8 cellular contexts compared by ENCODE assay signal in genomic region chr22:50247748-50248147, GRCh38. TPM values are rescaled to one million over a fixed set of nuclear protein-coding genes. Genes with fewer than 3 reads are reported as not detected.
A peak's percentile ranks its signal among the peaks of the same experiment; 100 is the strongest.
DNase-seq lines count a peak whose midpoint lies in the region; ATAC-seq, FAIRE-seq and TF ChIP-seq lines count a peak whose summit lies in the region.

No MANE protein-coding gene starts in this region.

- no peak for TF ChIP-seq RAD21 in SK-N-SH (IDR thresholded peaks at IDR 0.05; ENCODE audit: low read length)

- H3K27ac ChIP-seq in GM23248 (no peak overlapping the region), SK-N-SH (ENCODE audit: low read depth in 2 of 2, low read length in 1 of 2) (peak overlapping the region; percentile 41 to 61; a peak in 3 of 4 replicates), breast epithelium (no peak overlapping the region)

- H3K27me3 ChIP-seq in GM23248 (replicated peaks; ENCODE audit: insufficient read depth) (no peaks in the 10 kb centered on the region), SK-N-SH (ENCODE audit: insufficient read depth) (no peaks in the 10 kb centered on the region), breast epithelium (no peaks in the 10 kb centered on the region)

- no peaks in the 10 kb centered on the region for H3K27me3 Mint-ChIP-seq in effector memory CD8-positive, alpha-beta T cell

- H4K20me1 ChIP-seq in GM23248 (ENCODE audit: insufficient read depth) (no peaks in the 10 kb centered on the region), SK-N-SH (ENCODE audit: insufficient read depth) (peaks cover 15% of the 10 kb centered on the region; the same call in 1 of the 2 replicates)

- H3K9me3 Mint-ChIP-seq in effector memory CD8-positive, alpha-beta T cell = no peaks in the 10 kb centered on the region

- POLR2A ChIA-PET in SK-N-SH (lab: Yijun Ruan, JAX) = interaction anchor here (0.8 to 1.4 kb wide), 2 partner anchors 13 to 24 kb away, joined by 3 read pairs; partner anchors contain the start of gene MAPK12

- H3K4me3 ChIP-seq in GM23248 (no peak overlapping the region), SK-N-SH (ENCODE audit: low read depth in 2 of 2, low read length in 1 of 2) (no peak overlapping the region), breast epithelium (no peak overlapping the region)

- peak; percentile 68 for FAIRE-seq in urothelium cell line (lab: Jason Lieb, UNC)

- WGBS in GM23248 (ENCODE audit: low coverage in 1 of 2, low lambda C conversion rate in 2 of 2, missing lambda C conversion rate in 2 of 2), 2 experiments = 71 to 76% methylated on average over 16 of the region's 16 CpGs
- WGBS in SK-N-SH (ENCODE audit: low lambda C conversion rate) = 42% methylated on average over 16 of the region's 16 CpGs

- no peak overlapping the region for H3K4me2 ChIP-seq in GM23248 (ENCODE audit: unreplicated experiment)
- H3K4me2 ChIP-seq in SK-N-SH = peak overlapping the region; percentile 30; the same call in 1 of the 2 replicates

- H3K4me3 Mint-ChIP-seq in effector memory CD8-positive, alpha-beta T cell = peak overlapping the region; percentile 69 to 72

- no peak overlapping the region for H3K9ac ChIP-seq in GM23248
- H3K9ac ChIP-seq in SK-N-SH = no peak overlapping the region

- no peak overlapping the region for H2AFZ ChIP-seq in GM23248
- no peak overlapping the region for H2AFZ ChIP-seq in SK-N-SH (ENCODE audit: low read depth)

- peaks cover 7% of the 10 kb centered on the region; the same call in 1 of the 2 replicates for H3K4me1 ChIP-seq in GM23248 (ENCODE audit: insufficient read depth)
- H3K4me1 ChIP-seq in SK-N-SH (ENCODE audit: control insufficient read depth in 1 of 2, insufficient read depth in 2 of 2, low read depth in 1 of 2, low read length in 1 of 2) = peaks cover 9 to 69% of the 10 kb centered on the region in 2 experiments; a peak in 2 of 4 replicates
- H3K4me1 ChIP-seq in breast epithelium = peaks cover 17 to 21% of the 10 kb centered on the region in 2 donors

- in situ Hi-C loops in GM23248 (cut with MboI) = no loop called here

- H3K9me2 ChIP-seq in GM23248 (ENCODE audit: insufficient read depth) (no peaks in the 10 kb centered on the region), SK-N-SH (no peaks in the 10 kb centered on the region)

- H3K36me3 Mint-ChIP-seq in effector memory CD8-positive, alpha-beta T cell (ENCODE audit: insufficient read depth) = peaks cover 25% of the 10 kb centered on the region

- H3K36me3 ChIP-seq in GM23248 (ENCODE audit: low read depth) (no peaks in the 10 kb centered on the region), SK-N-SH (replicated peaks in 1 of 2; ENCODE audit: control insufficient read depth in 1 of 2, insufficient read depth in 2 of 2, low read length in 1 of 2) (peaks cover 5 to 22% of the 10 kb centered on the region in 2 experiments), breast epithelium (no peaks in the 10 kb centered on the region)

- TF ChIP-seq POLR2A in breast epithelium (IDR thresholded peaks at IDR 0.05) = no peak

- ATAC-seq in effector memory CD8-positive, alpha-beta T cell (replicated peaks) = peak; percentile 18
- no peak for ATAC-seq in GM18520 (IDR thresholded peaks at IDR 0.05; ENCODE audit: unreplicated experiment)
- no peak for ATAC-seq in GM21717 (IDR thresholded peaks at IDR 0.05; ENCODE audit: unreplicated experiment)

- H3F3A ChIP-seq in GM23248 (ENCODE audit: insufficient read depth) (no peaks in the 10 kb centered on the region), SK-N-SH (replicated peaks; ENCODE audit: insufficient read depth) (peaks cover 32% of the 10 kb centered on the region)

- DNase-seq in AG08396 (ENCODE audit: low spot score) = peak; percentile 62
- peak; percentile 48 for DNase-seq in GM23248
- peak; percentile 81 for DNase-seq in SK-N-SH
- DNase-seq in effector memory CD8-positive, alpha-beta T cell = peak; percentile 67 to 71 (median 69)
- DNase-seq in urothelium cell line (ENCODE audit: low spot score) = no peak
- no peak for DNase-seq in breast epithelium (ENCODE audit: low spot score in 2 of 2)

- TF ChIP-seq CTCF in SK-N-SH (IDR thresholded peaks at IDR 0.05) (no peak), breast epithelium (IDR thresholded peaks at IDR 0.05) (no peak)

- H3K27ac Mint-ChIP-seq in effector memory CD8-positive, alpha-beta T cell = peak overlapping the region; percentile 95 to 96

- intact Hi-C loops in breast epithelium (cut with DNase I; ENCODE audit: low total_unique reads) = no loop called here

- CTCF ChIA-PET in SK-N-SH (lab: Yijun Ruan, JAX) = interaction anchor here (0.6 to 1.0 kb wide), 3 partner anchors 8 to 94 kb away, joined by 3 to 7 read pairs (median 3); no protein-coding TSS in a partner anchor

- H3K79me2 ChIP-seq in GM23248 (ENCODE audit: insufficient read depth) (peaks cover 58% of the 10 kb centered on the region), SK-N-SH (ENCODE audit: insufficient read depth) (peaks cover 52% of the 10 kb centered on the region)

- TF ChIP-seq EP300 in SK-N-SH (IDR thresholded peaks at IDR 0.05; ENCODE audit: borderline replicate concordance in 1 of 2, low read depth in 1 of 2, low read length in 1 of 2) = no peak

- peaks cover 27 to 29% of the 10 kb centered on the region in 2 donors for H3K4me1 Mint-ChIP-seq in effector memory CD8-positive, alpha-beta T cell (ENCODE audit: low read depth in 2 of 2)

- H3K9me3 ChIP-seq in GM23248 (ENCODE audit: low read depth) (no peaks in the 10 kb centered on the region), SK-N-SH (no peaks in the 10 kb centered on the region), breast epithelium (no peaks in the 10 kb centered on the region)

TF ChIP-seq in SK-N-SH, 30 proteins besides CTCF, POLR2A, EP300 and RAD21 (continues in another document):
- TF ChIP-seq, protein P1, sequence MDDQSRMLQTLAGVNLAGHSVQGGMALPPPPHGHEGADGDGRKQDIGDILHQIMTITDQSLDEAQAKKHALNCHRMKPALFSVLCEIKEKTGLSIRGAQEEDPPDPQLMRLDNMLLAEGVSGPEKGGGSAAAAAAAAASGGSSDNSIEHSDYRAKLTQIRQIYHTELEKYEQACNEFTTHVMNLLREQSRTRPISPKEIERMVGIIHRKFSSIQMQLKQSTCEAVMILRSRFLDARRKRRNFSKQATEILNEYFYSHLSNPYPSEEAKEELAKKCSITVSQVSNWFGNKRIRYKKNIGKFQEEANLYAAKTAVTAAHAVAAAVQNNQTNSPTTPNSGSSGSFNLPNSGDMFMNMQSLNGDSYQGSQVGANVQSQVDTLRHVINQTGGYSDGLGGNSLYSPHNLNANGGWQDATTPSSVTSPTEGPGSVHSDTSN (IDR thresholded peaks at IDR 0.05) = no peak

RNA-seq across cellular contexts. Expression of gene TUBGCP6, which starts 2.9 kb away (rescaled TPM):
- 32.0 and 33.8 TPM in 2 replicates for total RNA-seq in GM23248 (2014; rRNA removed; shearing (Covaris generic))
- 13.2 and 16.6 TPM in 2 replicates for polyA plus RNA-seq in GM23248 (2016; fragmentation: Nextera tagmentation; extraction: Ambion mirVana)
- polyA plus RNA-seq in SK-N-SH (2012; rRNA removed) = 40.4 and 42.8 TPM in 2 replicates
- 4.9 and 9.1 TPM in 2 replicates for polyA plus RNA-seq in SK-N-SH (2012; cell fraction: cytosol; rRNA removed)
- 290 and 343 TPM in 2 replicates for polyA plus RNA-seq in SK-N-SH (2012; cell fraction: nucleus; rRNA removed)
- total RNA-seq in breast epithelium = 10 to 100 TPM; 34.2 to 66.2 (median 59.6) TPM

RNA-seq across cellular contexts. Expression of gene HDAC10, which starts 3.3 kb away (rescaled TPM):
- total RNA-seq in GM23248 (2014; rRNA removed; shearing (Covaris generic)) = 16.8 and 19.2 TPM in 2 replicates
- polyA plus RNA-seq in GM23248 (2016; fragmentation: Nextera tagmentation; extraction: Ambion mirVana) = 4.3 and 6.6 TPM in 2 replicates
- polyA plus RNA-seq in SK-N-SH (2012; rRNA removed) = 51.9 and 55.1 TPM in 2 replicates
- polyA plus RNA-seq in SK-N-SH (2012; cell fraction: cytosol; rRNA removed) = 6.6 and 12.2 TPM in 2 replicates
- polyA plus RNA-seq in SK-N-SH (2012; cell fraction: nucleus; rRNA removed) = 513 and 740 TPM in 2 replicates
- 10 to 100 TPM; 22.9 to 35.7 (median 29.4) TPM for total RNA-seq in breast epithelium

RNA-seq across cellular contexts. Expression of gene MAPK12, which starts 13.7 kb away (rescaled TPM):
- 22.8 and 28.7 TPM in 2 replicates for total RNA-seq in GM23248 (2014; rRNA removed; shearing (Covaris generic))
- 20.7 and 23.2 TPM in 2 replicates for polyA plus RNA-seq in GM23248 (2016; fragmentation: Nextera tagmentation; extraction: Ambion mirVana)
- polyA plus RNA-seq in SK-N-SH (2012; rRNA removed) = 118 TPM in 2 replicates
- polyA plus RNA-seq in SK-N-SH (2012; cell fraction: cytosol; rRNA removed) = 43.8 and 58.3 TPM in 2 replicates
- 480 and 590 TPM in 2 replicates for polyA plus RNA-seq in SK-N-SH (2012; cell fraction: nucleus; rRNA removed)
- 1 to 10 TPM; 3.8 to 9.8 (median 5.3) TPM for total RNA-seq in breast epithelium

RNA-seq across cellular contexts. Expression of gene MAPK11, which starts 22.4 kb away (rescaled TPM):
- 9.8 and 12.3 TPM in 2 replicates for total RNA-seq in GM23248 (2014; rRNA removed; shearing (Covaris generic))
- polyA plus RNA-seq in GM23248 (2016; fragmentation: Nextera tagmentation; extraction: Ambion mirVana) (1.0 and 1.2 TPM in 2 replicates), SK-N-SH (2012; rRNA removed) (36.0 and 38.3 TPM in 2 replicates)
- polyA plus RNA-seq in SK-N-SH (2012; cell fraction: cytosol; rRNA removed) = 9.2 and 14.0 TPM in 2 replicates
- polyA plus RNA-seq in SK-N-SH (2012; cell fraction: nucleus; rRNA removed) = 182 and 260 TPM in 2 replicates
- 10 to 100 TPM in 2 of 3 donors, 1 to 10 TPM in 1; 5.7 to 16.5 (median 13.4) TPM for total RNA-seq in breast epithelium

RNA-seq across cellular contexts. Expression of gene SELENOO, which starts 46.9 kb away (rescaled TPM):
- 24.3 and 29.1 TPM in 2 replicates for total RNA-seq in GM23248 (2014; rRNA removed; shearing (Covaris generic))
- polyA plus RNA-seq in GM23248 (2016; fragmentation: Nextera tagmentation; extraction: Ambion mirVana) (5.0 and 9.6 TPM in 2 replicates), SK-N-SH (2012; rRNA removed) (23.3 and 26.7 TPM in 2 replicates)
- 6.7 and 11.5 TPM in 2 replicates for polyA plus RNA-seq in SK-N-SH (2012; cell fraction: cytosol; rRNA removed)
- polyA plus RNA-seq in SK-N-SH (2012; cell fraction: nucleus; rRNA removed) = 121 and 176 TPM in 2 replicates
- total RNA-seq in breast epithelium = 10 to 100 TPM; 24.3 to 32.3 (median 31.8) TPM

Comparison
In these comparisons a context has a peak if more than half of its experiments do, and no peak if none do; other contexts are left out.
1. DNase-seq: peak in AG08396 (single experiment), GM23248 (single experiment), SK-N-SH (single experiment) and effector memory CD8-positive, alpha-beta T cell (3 of 3); none in urothelium cell line (single experiment) and breast epithelium (0 of 2).
2. H3K27ac ChIP-seq: peak in SK-N-SH (2 of 2); none in GM23248 (single experiment) and breast epithelium (0 of 2).